Comparison of ENCODE assay signal across 1 cellular context in genomic region chr22:24153353-24153752, GRCh38.
TF ChIP-seq lines count a peak whose summit lies in the region.

No MANE protein-coding gene starts in this region.

TF ChIP-seq in HepG2, 621 proteins besides CTCF, POLR2A, EP300 and RAD21 (continued from another document):
- 0 out of 2 replicates have a peak, but pooled peaks have one; percentile 30 for TF ChIP-seq PATZ1 (CRISPR knock-in tag; IDR thresholded peaks at IDR 0.05)
- no peak for TF ChIP-seq WIZ (CRISPR knock-in tag; IDR thresholded peaks at IDR 0.05)
- TF ChIP-seq ZKSCAN5 (CRISPR knock-in tag; IDR thresholded peaks at IDR 0.05) = no peak
- 0 out of 2 replicates have a peak, but pooled peaks have one; percentile 18 for TF ChIP-seq FOXA3 (CRISPR knock-in tag; IDR thresholded peaks at IDR 0.05)
- TF ChIP-seq CCDC6 (CRISPR knock-in tag; IDR thresholded peaks at IDR 0.05) = no peak
- no peak for TF ChIP-seq SSRP1 (CRISPR knock-in tag; IDR thresholded peaks at IDR 0.05)
- TF ChIP-seq ZNF577 (CRISPR knock-in tag; IDR thresholded peaks at IDR 0.05; ENCODE audit: borderline replicate concordance, low read depth) = no peak
- TF ChIP-seq, protein P1, sequence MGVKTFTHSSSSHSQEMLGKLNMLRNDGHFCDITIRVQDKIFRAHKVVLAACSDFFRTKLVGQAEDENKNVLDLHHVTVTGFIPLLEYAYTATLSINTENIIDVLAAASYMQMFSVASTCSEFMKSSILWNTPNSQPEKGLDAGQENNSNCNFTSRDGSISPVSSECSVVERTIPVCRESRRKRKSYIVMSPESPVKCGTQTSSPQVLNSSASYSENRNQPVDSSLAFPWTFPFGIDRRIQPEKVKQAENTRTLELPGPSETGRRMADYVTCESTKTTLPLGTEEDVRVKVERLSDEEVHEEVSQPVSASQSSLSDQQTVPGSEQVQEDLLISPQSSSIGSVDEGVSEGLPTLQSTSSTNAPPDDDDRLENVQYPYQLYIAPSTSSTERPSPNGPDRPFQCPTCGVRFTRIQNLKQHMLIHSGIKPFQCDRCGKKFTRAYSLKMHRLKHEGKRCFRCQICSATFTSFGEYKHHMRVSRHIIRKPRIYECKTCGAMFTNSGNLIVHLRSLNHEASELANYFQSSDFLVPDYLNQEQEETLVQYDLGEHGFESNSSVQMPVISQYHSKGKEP (CRISPR knock-in tag; IDR thresholded peaks at IDR 0.05) = no peak
- TF ChIP-seq ZFP62 (CRISPR knock-in tag; IDR thresholded peaks at IDR 0.05) = no peak
- no peak for TF ChIP-seq ZNF766 (CRISPR knock-in tag; IDR thresholded peaks at IDR 0.05; ENCODE audit: borderline replicate concordance)
- TF ChIP-seq ZNF317 (CRISPR knock-in tag; IDR thresholded peaks at IDR 0.05) = no peak
- TF ChIP-seq ZNF143 (CRISPR knock-in tag; IDR thresholded peaks at IDR 0.05) = no peak
- TF ChIP-seq ZNF292 (CRISPR knock-in tag; IDR thresholded peaks at IDR 0.05; ENCODE audit: borderline replicate concordance, low read depth) = no peak
- TF ChIP-seq MED8 (CRISPR knock-in tag; IDR thresholded peaks at IDR 0.05; ENCODE audit: insufficient replicate concordance) = no peak
- TF ChIP-seq IRF9 (CRISPR knock-in tag; IDR thresholded peaks at IDR 0.05; ENCODE audit: borderline replicate concordance) = no peak
- TF ChIP-seq, protein P2, sequence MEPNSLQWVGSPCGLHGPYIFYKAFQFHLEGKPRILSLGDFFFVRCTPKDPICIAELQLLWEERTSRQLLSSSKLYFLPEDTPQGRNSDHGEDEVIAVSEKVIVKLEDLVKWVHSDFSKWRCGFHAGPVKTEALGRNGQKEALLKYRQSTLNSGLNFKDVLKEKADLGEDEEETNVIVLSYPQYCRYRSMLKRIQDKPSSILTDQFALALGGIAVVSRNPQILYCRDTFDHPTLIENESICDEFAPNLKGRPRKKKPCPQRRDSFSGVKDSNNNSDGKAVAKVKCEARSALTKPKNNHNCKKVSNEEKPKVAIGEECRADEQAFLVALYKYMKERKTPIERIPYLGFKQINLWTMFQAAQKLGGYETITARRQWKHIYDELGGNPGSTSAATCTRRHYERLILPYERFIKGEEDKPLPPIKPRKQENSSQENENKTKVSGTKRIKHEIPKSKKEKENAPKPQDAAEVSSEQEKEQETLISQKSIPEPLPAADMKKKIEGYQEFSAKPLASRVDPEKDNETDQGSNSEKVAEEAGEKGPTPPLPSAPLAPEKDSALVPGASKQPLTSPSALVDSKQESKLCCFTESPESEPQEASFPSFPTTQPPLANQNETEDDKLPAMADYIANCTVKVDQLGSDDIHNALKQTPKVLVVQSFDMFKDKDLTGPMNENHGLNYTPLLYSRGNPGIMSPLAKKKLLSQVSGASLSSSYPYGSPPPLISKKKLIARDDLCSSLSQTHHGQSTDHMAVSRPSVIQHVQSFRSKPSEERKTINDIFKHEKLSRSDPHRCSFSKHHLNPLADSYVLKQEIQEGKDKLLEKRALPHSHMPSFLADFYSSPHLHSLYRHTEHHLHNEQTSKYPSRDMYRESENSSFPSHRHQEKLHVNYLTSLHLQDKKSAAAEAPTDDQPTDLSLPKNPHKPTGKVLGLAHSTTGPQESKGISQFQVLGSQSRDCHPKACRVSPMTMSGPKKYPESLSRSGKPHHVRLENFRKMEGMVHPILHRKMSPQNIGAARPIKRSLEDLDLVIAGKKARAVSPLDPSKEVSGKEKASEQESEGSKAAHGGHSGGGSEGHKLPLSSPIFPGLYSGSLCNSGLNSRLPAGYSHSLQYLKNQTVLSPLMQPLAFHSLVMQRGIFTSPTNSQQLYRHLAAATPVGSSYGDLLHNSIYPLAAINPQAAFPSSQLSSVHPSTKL (CRISPR knock-in tag; IDR thresholded peaks at IDR 0.05) = no peak
- no peak for TF ChIP-seq KMT2B (CRISPR knock-in tag; IDR thresholded peaks at IDR 0.05)
- no peak for TF ChIP-seq PAF1 (CRISPR knock-in tag; IDR thresholded peaks at IDR 0.05)
